Comparison of ENCODE assay signal across 16 cellular contexts in the genomic region with DNA sequence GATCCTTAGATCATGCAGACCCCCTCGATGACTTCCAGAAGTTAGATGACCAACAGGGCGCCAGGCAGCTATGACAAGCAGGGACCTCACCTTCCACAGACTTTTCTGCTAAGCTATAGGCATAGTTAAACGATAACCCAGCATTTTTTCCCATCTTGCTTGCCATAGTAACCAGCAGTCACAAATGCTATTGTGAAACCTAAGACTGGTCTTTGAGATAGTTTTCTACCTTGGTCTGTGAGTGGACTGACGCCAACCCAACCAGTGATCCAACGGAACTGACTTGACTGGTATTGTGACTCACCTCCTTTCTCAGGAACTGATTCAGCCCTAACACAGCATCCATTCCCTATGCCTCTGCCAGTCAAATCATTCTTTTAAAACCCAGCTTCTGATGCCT.
DNase-seq lines count a peak whose midpoint lies in the region; ATAC-seq and TF ChIP-seq lines count a peak whose summit lies in the region.
"Had no signal": no experiment of that assay in that cellular context is flagged by ENCODE, and none has a peak within 500 bp of the region (broad histone marks: within the 10 kb centered on the region; RNA-seq: fewer than 3 reads in every experiment).

No MANE protein-coding gene starts in this region.

- TF ChIP-seq RAD21 in HCT116 (IDR thresholded peaks at IDR 0.05; ENCODE audit: low read depth), result no peak
- no peak for TF ChIP-seq RAD21 in neural cell (conservative IDR thresholded peaks at IDR 0.05)

- H3K4me2 ChIP-seq in HCT116 (ENCODE audit: low read length), result no peak overlapping the region
- H3K4me2 ChIP-seq in neural cell (ENCODE audit: low read length), result no peak overlapping the region

- H3K9me2 ChIP-seq in HCT116 (ENCODE audit: insufficient read depth), result no peaks in the 10 kb centered on the region
- H3K9me2 ChIP-seq in neural cell (ENCODE audit: insufficient read depth, low read length), result no peaks in the 10 kb centered on the region

- ATAC-seq in HCT116 (no peak), HG03439 (IDR thresholded peaks at IDR 0.05; ENCODE audit: unreplicated experiment) (no peak), HG02571 (IDR thresholded peaks at IDR 0.05; ENCODE audit: unreplicated experiment) (no peak), HG02870 (IDR thresholded peaks at IDR 0.05; ENCODE audit: unreplicated experiment) (no peak)
- ATAC-seq: gastrocnemius medialis; stimulated activated memory B cell treated with anti-CD40 and anti-IgM and Interleukin-4, amounts not matched to agents 10 μg/mL and 1 μg/mL and 100 μg/mL, for 72 hours had no signal

- no peaks in the 10 kb centered on the region for H3K27me3 ChIP-seq in HCT116 (ENCODE audit: insufficient read depth, low read length)
- H3K27me3 ChIP-seq in neural cell (ENCODE audit: insufficient read depth, low read depth, low read length), result no peaks in the 10 kb centered on the region
- H3K27me3 ChIP-seq: BE2C, gastrocnemius medialis, thyroid gland had no signal

- H3K79me2 ChIP-seq in HCT116 (ENCODE audit: insufficient read depth, low read length) (no peaks in the 10 kb centered on the region), neural cell (replicated peaks; ENCODE audit: insufficient read depth, low read length) (no peaks in the 10 kb centered on the region)

- CTCF ChIA-PET in HCT116 (lab: Charles Lee), result no interaction called here

- H3K36me3 ChIP-seq in HCT116 (ENCODE audit: control insufficient read depth in 1 of 2, insufficient read depth in 2 of 2, low read length in 2 of 2) (no peaks in the 10 kb centered on the region), neural cell (ENCODE audit: insufficient read depth, low read length) (no peaks in the 10 kb centered on the region)
- H3K36me3 ChIP-seq: BE2C, gastrocnemius medialis, thyroid gland had no signal

- no peak for DNase-seq in HCT116 (ENCODE audit: low read depth, low spot score)
- peak; percentile 2 to 52 for DNase-seq in cardiac fibroblast (ENCODE audit: low read depth in 2 of 2)
- no peak for DNase-seq in NCI-H446 treated with DMSO at 0.1 percent for 48 hours (lab: John Stamatoyannopoulos, UW)
- DNase-seq: activated CD4-positive, alpha-beta T cell treated with anti-CD3 and anti-CD28 coated beads for 1 hour; activated effector memory CD4-positive, alpha-beta T cell treated with Interleukin-2 at 50 U/mL for 16 hours; BE2C; gastrocnemius medialis; NCI-H1436; SHP77 treated with DMSO at 0.1 percent for 48 hours; thyroid gland had no signal

- H3K9me3 ChIP-seq in HCT116 (ENCODE audit: control insufficient read depth in 1 of 2, insufficient read depth in 1 of 2, low read depth in 1 of 2, low read length in 2 of 2) (peaks cover 3 to 13% of the 10 kb centered on the region in 2 experiments; a peak in 3 of 4 replicates), neural cell (ENCODE audit: low read length) (no peaks in the 10 kb centered on the region)
- H3K9me3 ChIP-seq: BE2C, gastrocnemius medialis, thyroid gland had no signal

- TF ChIP-seq POLR2A in HCT116 (IDR thresholded peaks at IDR 0.05; ENCODE audit: borderline replicate concordance, extremely low read depth, insufficient read depth, insufficient read length), result no peak

- no TSS peak for BruUV-seq in HCT116 (replicated peaks; lab: Mats Ljungman, UMichigan)

- no peak overlapping the region for H3K9ac ChIP-seq in HCT116 (ENCODE audit: low read length)
- no peak overlapping the region for H3K9ac ChIP-seq in neural cell (ENCODE audit: low read length)

- RAD21 ChIA-PET in HCT116 (lab: Charles Lee; ENCODE audit: low non-redundant PET in 1 of 2, low total read pairs in 2 of 2, uncharacterized antibody in 2 of 2, unreplicated experiment in 2 of 2), result no interaction called here

- H4K20me1 ChIP-seq in HCT116 (ENCODE audit: insufficient read depth), result no peaks in the 10 kb centered on the region
- H4K20me1 ChIP-seq in neural cell (ENCODE audit: insufficient read depth), result no peaks in the 10 kb centered on the region

- TF ChIP-seq CTCF in HCT116 (IDR thresholded peaks at IDR 0.05 in 2 of 3, conservative IDR thresholded peaks at IDR 0.05 in 1 of 3; ENCODE audit: borderline replicate concordance in 1 of 3, insufficient read depth in 1 of 3, low read depth in 2 of 3, low read length in 2 of 3) (no peak), cardiac fibroblast (IDR thresholded peaks at IDR 0.05; ENCODE audit: low read depth, low read length) (no peak), neural cell (IDR thresholded peaks at IDR 0.05; ENCODE audit: poor library complexity, severe bottlenecking) (no peak)

- H3F3A ChIP-seq in neural cell (ENCODE audit: insufficient read depth, low read length, poor library complexity, severe bottlenecking), result no peaks in the 10 kb centered on the region

- H3K4me1 ChIP-seq in HCT116 (ENCODE audit: control insufficient read depth in 1 of 2, insufficient read depth in 2 of 2, low read length in 2 of 2), result no peaks in the 10 kb centered on the region
- H3K4me1 ChIP-seq: BE2C, gastrocnemius medialis, thyroid gland had no signal

- no peak for TF ChIP-seq EP300 in neural cell (conservative IDR thresholded peaks at IDR 0.05; ENCODE audit: poor library complexity, severe bottlenecking)

- no peak overlapping the region for H2AFZ ChIP-seq in HCT116 (ENCODE audit: low read depth, low read length, poor library complexity, severe bottlenecking)
- H2AFZ ChIP-seq in neural cell (ENCODE audit: low read depth, low read length), result no peak overlapping the region

- no peak overlapping the region for H3K4me3 ChIP-seq in HCT116 (replicated peaks in 1 of 2; ENCODE audit: low read depth in 1 of 2, low read length in 2 of 2)
- no peak overlapping the region for H3K4me3 ChIP-seq in cardiac fibroblast (replicated peaks in 1 of 2; ENCODE audit: low read depth in 2 of 2, low read length in 2 of 2)
- no peak overlapping the region for H3K4me3 ChIP-seq in neural cell (ENCODE audit: low read length)
- H3K4me3 ChIP-seq: gastrocnemius medialis, thyroid gland had no signal

- POLR2A ChIA-PET in HCT116 (lab: Charles Lee), result no interaction called here

- intact Hi-C loops in HCT116 (cut with micrococcal nuclease), result no loop called here

- H3K27ac ChIP-seq in HCT116 (ENCODE audit: low read depth, low read length), result no peak overlapping the region
- H3K27ac ChIP-seq in neural cell (ENCODE audit: low read length), result peak overlapping the region; percentile 27
- H3K27ac ChIP-seq: gastrocnemius medialis, thyroid gland had no signal

TF ChIP-seq in HCT116, 20 proteins besides CTCF, POLR2A, EP300 and RAD21:
- TF ChIP-seq TCF7L2 (IDR thresholded peaks at IDR 0.05; ENCODE audit: borderline replicate concordance, extremely low read depth, insufficient read depth, insufficient read length), result peak; percentile 62
- no peak for TF ChIP-seq POLR2AphosphoS5 (IDR thresholded peaks at IDR 0.05; ENCODE audit: low read depth, low read length)

TF ChIP-seq in PFSK-1, 5 proteins besides CTCF, POLR2A, EP300 and RAD21 (continues in another document):
- TF ChIP-seq TAF1 (IDR thresholded peaks at IDR 0.05; ENCODE audit: borderline replicate concordance, insufficient read depth, low read length) (no peak), FOXP2 (optimal IDR thresholded peaks at IDR 0.05; ENCODE audit: borderline replicate concordance, extremely low read depth, extremely low read length, insufficient read depth) (peak; percentile 44), POLR2AphosphoS5 (IDR thresholded peaks at IDR 0.05; ENCODE audit: low read depth, low read length) (no peak), SIN3A (IDR thresholded peaks at IDR 0.05; ENCODE audit: borderline replicate concordance, insufficient read depth, low read length) (no peak)

TF ChIP-seq in neural cell, 6 proteins besides CTCF, POLR2A, EP300 and RAD21:
- TF ChIP-seq TAF1 (IDR thresholded peaks at IDR 0.05; ENCODE audit: low read depth) (no peak), EZH2 (IDR thresholded peaks at IDR 0.05; ENCODE audit: borderline replicate concordance, insufficient read depth, low read length, poor library complexity, severe bottlenecking) (no peak), MXI1 (conservative IDR thresholded peaks at IDR 0.05; ENCODE audit: poor library complexity, severe bottlenecking) (no peak), SMC3 (conservative IDR thresholded peaks at IDR 0.05; ENCODE audit: poor library complexity) (no peak), POLR2AphosphoS5 (IDR thresholded peaks at IDR 0.05) (no peak)
- TF ChIP-seq, protein P1, sequence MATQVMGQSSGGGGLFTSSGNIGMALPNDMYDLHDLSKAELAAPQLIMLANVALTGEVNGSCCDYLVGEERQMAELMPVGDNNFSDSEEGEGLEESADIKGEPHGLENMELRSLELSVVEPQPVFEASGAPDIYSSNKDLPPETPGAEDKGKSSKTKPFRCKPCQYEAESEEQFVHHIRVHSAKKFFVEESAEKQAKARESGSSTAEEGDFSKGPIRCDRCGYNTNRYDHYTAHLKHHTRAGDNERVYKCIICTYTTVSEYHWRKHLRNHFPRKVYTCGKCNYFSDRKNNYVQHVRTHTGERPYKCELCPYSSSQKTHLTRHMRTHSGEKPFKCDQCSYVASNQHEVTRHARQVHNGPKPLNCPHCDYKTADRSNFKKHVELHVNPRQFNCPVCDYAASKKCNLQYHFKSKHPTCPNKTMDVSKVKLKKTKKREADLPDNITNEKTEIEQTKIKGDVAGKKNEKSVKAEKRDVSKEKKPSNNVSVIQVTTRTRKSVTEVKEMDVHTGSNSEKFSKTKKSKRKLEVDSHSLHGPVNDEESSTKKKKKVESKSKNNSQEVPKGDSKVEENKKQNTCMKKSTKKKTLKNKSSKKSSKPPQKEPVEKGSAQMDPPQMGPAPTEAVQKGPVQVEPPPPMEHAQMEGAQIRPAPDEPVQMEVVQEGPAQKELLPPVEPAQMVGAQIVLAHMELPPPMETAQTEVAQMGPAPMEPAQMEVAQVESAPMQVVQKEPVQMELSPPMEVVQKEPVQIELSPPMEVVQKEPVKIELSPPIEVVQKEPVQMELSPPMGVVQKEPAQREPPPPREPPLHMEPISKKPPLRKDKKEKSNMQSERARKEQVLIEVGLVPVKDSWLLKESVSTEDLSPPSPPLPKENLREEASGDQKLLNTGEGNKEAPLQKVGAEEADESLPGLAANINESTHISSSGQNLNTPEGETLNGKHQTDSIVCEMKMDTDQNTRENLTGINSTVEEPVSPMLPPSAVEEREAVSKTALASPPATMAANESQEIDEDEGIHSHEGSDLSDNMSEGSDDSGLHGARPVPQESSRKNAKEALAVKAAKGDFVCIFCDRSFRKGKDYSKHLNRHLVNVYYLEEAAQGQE (IDR thresholded peaks at IDR 0.05; ENCODE audit: borderline replicate concordance), result no peak

Comparison
In these comparisons a context has a peak if more than half of its experiments do, and no peak if none do; other contexts are left out.
1. DNase-seq: peak in cardiac fibroblast (2 of 2); none in HCT116 (single experiment) and NCI-H446 treated with DMSO at 0.1 percent for 48 hours (single experiment).